8 cellular contexts compared by ENCODE assay signal in the genomic region with DNA sequence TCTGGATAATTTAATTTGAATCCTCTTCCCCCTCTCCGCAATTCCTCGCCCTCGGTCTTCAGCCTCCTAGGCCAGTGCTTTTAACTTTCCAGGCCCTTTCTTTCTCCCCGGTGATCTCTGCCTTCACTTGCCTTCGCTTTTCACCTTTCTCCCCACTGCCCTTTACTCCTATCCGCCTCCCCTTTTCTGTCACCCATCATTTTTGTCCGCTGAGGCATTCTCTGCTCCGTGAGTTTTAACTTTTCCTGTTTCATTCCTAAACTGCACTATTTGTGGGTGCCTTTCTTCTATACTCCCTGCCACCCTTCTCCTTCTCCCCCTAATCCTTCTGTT. TPM values are rescaled to one million over a fixed set of nuclear protein-coding genes. Genes with fewer than 3 reads are reported as not detected.
DNase-seq lines count a peak whose midpoint lies in the region; ATAC-seq and TF ChIP-seq lines count a peak whose summit lies in the region.

No MANE protein-coding gene starts in this region.

- no peaks in the 10 kb centered on the region for H3K36me3 Mint-ChIP-seq in naive B cell

- H3K27ac Mint-ChIP-seq in naive B cell = peak overlapping the region; percentile 92 to 100 (median 99)

- H3K27ac ChIP-seq in cingulate gyrus (ENCODE audit: low read depth, low read length) = peak overlapping the region; percentile 84

- H3K36me3 ChIP-seq in BE2C = no peaks in the 10 kb centered on the region

- peak overlapping the region; percentile 87 for H3K4me3 ChIP-seq in BE2C (ENCODE audit: low read depth, low read length)
- peak overlapping the region; percentile 62 for H3K4me3 ChIP-seq in Jurkat, Clone E6-1 (ENCODE audit: low read length)

- H3K4me1 ChIP-seq in BE2C = no peaks in the 10 kb centered on the region

- no peak for DNase-seq in BE2C
- DNase-seq in Jurkat, Clone E6-1 (ENCODE audit: low read depth, low spot score) = no peak
- no peak for DNase-seq in naive B cell
- no peak for DNase-seq in HuH-7.5 (ENCODE audit: low spot score)
- DNase-seq in stimulated activated CD4-positive, alpha-beta T cell treated with anti-CD3 and anti-CD28 coated beads, Interleukin-4, amount 100 ng/mL, for 24 hours = no peak

- H3K9me3 Mint-ChIP-seq in naive B cell = peaks cover 0 to 6% (median 0%) of the 10 kb centered on the region in 7 donors

- H3K4me1 Mint-ChIP-seq in naive B cell = peaks cover 29 to 49% (median 30%) of the 10 kb centered on the region in 3 donors

- peaks cover 0 to under 1% (median 0%) of the 10 kb centered on the region in 3 donors for H3K27me3 Mint-ChIP-seq in naive B cell

- ATAC-seq in naive B cell (ENCODE audit: low read depth in 2 of 2) (no peak), GM21717 (IDR thresholded peaks at IDR 0.05; ENCODE audit: unreplicated experiment) (no peak), HG03095 (IDR thresholded peaks at IDR 0.05; ENCODE audit: unreplicated experiment) (no peak)

- H3K27me3 ChIP-seq in BE2C = no peaks in the 10 kb centered on the region

- no peak for TF ChIP-seq CTCF in BE2C (IDR thresholded peaks at IDR 0.05; ENCODE audit: low read depth, low read length)

- peak overlapping the region; percentile 87 to 99 (median 95) for H3K4me3 Mint-ChIP-seq in naive B cell

- no peaks in the 10 kb centered on the region for H3K9me3 ChIP-seq in BE2C

RNA-seq across cellular contexts. Expression of a gene that starts 0.7 kb away (rescaled TPM):
- polyA plus RNA-seq in BE2C (2012; ENCODE audit: insufficient read depth, insufficient read length, low read depth) = 31.8 TPM
- 26.9 TPM for polyA plus RNA-seq in Jurkat, Clone E6-1 (2012; ENCODE audit: insufficient read depth, insufficient read length)
- 10 to 100 TPM; 32.1 to 38.9 (median 34.8) TPM for polyA plus RNA-seq in naive B cell (ENCODE audit: low read depth in 6 of 6)

RNA-seq across cellular contexts. Expression of a gene that starts 2.5 kb away (rescaled TPM):
- polyA plus RNA-seq in BE2C (2012; ENCODE audit: insufficient read depth, insufficient read length, low read depth) = 1.1 TPM
- polyA plus RNA-seq in Jurkat, Clone E6-1 (2012; ENCODE audit: insufficient read depth, insufficient read length) = not detected
- under 1 TPM in 1 of 6 donors, not detected in 5; 0.16 TPM for polyA plus RNA-seq in naive B cell (ENCODE audit: low read depth in 6 of 6)
